8 cellular contexts compared by ENCODE assay signal in the genomic region with DNA sequence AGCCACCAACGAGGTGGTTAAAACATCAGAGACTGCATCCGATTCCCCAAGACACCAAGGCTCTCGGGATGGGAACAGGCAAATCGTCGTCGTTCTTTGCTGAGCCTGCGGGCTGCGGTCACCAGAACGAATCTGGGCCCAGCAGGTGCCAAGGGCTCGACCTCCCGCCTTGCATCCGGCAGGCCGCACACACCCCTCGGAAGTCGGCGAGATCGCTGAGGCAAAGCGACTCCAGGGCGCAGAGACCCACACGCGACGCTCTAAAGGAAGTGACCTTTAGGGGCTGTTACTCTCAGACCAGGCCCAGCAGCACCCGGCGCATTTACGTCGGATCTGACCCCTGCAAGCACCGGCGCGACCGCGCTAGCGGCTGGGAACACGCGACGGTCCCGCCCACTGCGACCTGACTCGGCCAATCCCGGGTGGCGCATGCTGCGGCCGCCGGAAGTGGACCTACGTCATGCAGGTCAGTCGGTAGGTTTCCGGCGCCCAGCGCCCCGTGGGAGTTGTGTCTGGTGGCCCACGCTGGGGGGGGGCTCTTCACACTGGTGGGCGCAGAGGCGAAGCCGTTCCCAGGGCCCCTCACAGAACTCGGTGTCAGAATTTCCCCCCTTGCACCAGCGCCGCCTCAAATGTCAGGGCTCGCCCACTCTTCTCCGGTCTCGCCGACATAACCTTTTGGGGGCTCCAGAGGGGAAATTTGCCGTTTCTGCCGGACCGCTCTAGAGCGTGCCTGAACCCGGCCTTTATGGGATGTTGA. TPM values are rescaled to one million over a fixed set of nuclear protein-coding genes. Genes with fewer than 3 reads are reported as not detected.
DNase-seq lines count a peak whose midpoint lies in the region; ATAC-seq and TF ChIP-seq lines count a peak whose summit lies in the region.

No MANE protein-coding gene starts in this region.

- 84 to 85% methylated on average over 63 to 65 of the region's 65 CpGs for WGBS in endodermal cell (ENCODE audit: insufficient coverage in 1 of 2, insufficient read length in 1 of 2), 2 experiments

- no peak overlapping the region for H3K9ac ChIP-seq in endodermal cell (ENCODE audit: extremely low read depth, low read length, poor library complexity, severe bottlenecking)

- peak; percentile 87 for TF ChIP-seq POLR2A in GM19099 (IDR thresholded peaks at IDR 0.05; ENCODE audit: extremely low read depth, insufficient read length, low read depth)

- no peaks in the 10 kb centered on the region for H3K9me3 Mint-ChIP-seq in activated CD8-positive, alpha-beta memory T cell treated with anti-CD3 and anti-CD28 coated beads, Interleukin-2, amount 10 ng/mL, durations not matched to agents 7 days and 5 days (ENCODE audit: low read depth)
- peaks cover 17% of the 10 kb centered on the region for H3K9me3 Mint-ChIP-seq in endodermal cell

- no peaks in the 10 kb centered on the region for H3K4me1 ChIP-seq in endodermal cell (ENCODE audit: control insufficient read depth, insufficient read depth, low read length)

- no peak overlapping the region for H3K4me3 ChIP-seq in endodermal cell (ENCODE audit: low read length)

- no peak overlapping the region for H3K27ac ChIP-seq in endodermal cell (ENCODE audit: low read depth, low read length)

- DNase-seq in Ammon's horn (ENCODE audit: low spot score) = peak; percentile 98
- peak; percentile 84 for DNase-seq in NCI-H82 treated with DMSO at 0.1 percent for 48 hours (lab: John Stamatoyannopoulos, UW; ENCODE audit: unreplicated experiment)
- DNase-seq in activated CD8-positive, alpha-beta memory T cell treated with anti-CD3 and anti-CD28 coated beads, Interleukin-2, amount 10 ng/mL, durations not matched to agents 7 days and 5 days = peak; percentile 94
- peak; percentile 52 for DNase-seq in endodermal cell
- DNase-seq in middle frontal gyrus (ENCODE audit: extremely low spot score, low spot score) = peak; percentile 96
- DNase-seq in stimulated activated CD8-positive, alpha-beta memory T cell treated with anti-CD3 and anti-CD28 coated beads, Interleukin-7, amount 100 ng/mL, for 1 hour (ENCODE audit: low read depth in 2 of 2) = peak; percentile 62 to 66

- peak overlapping the region; percentile 87 for H3K4me3 Mint-ChIP-seq in activated CD8-positive, alpha-beta memory T cell treated with anti-CD3 and anti-CD28 coated beads, Interleukin-2, amount 10 ng/mL, durations not matched to agents 7 days and 5 days
- peak overlapping the region; percentile 48 for H3K4me3 Mint-ChIP-seq in endodermal cell

- peak; percentile 90 for ATAC-seq in HG03439 (IDR thresholded peaks at IDR 0.05; ENCODE audit: unreplicated experiment)
- ATAC-seq in activated CD8-positive, alpha-beta memory T cell treated with anti-CD3 and anti-CD28 coated beads, Interleukin-2, amount 10 ng/mL, durations not matched to agents 7 days and 5 days = peak; percentile 87

- H3K4me1 Mint-ChIP-seq in activated CD8-positive, alpha-beta memory T cell treated with anti-CD3 and anti-CD28 coated beads, Interleukin-2, amount 10 ng/mL, durations not matched to agents 7 days and 5 days = peaks cover 45% of the 10 kb centered on the region
- no peaks in the 10 kb centered on the region for H3K4me1 Mint-ChIP-seq in endodermal cell

- no peaks in the 10 kb centered on the region for H3K9me3 ChIP-seq in endodermal cell (ENCODE audit: control insufficient read depth, low read length)

- no peaks in the 10 kb centered on the region for H3K27me3 ChIP-seq in endodermal cell (ENCODE audit: control insufficient read depth, insufficient read depth, low read length, poor library complexity, severe bottlenecking)

- no peak for TF ChIP-seq CTCF in endodermal cell (conservative IDR thresholded peaks at IDR 0.05)

- CTCF ChIA-PET in activated CD8-positive, alpha-beta memory T cell treated with anti-CD3 and anti-CD28 coated beads, Interleukin-2, amount 10 ng/mL, durations not matched to agents 7 days and 5 days (lab: Charles Lee) = interaction anchor here (1.5 to 2.4 kb wide), 3 partner anchors 13 to 21 kb away, joined by 4 to 6 read pairs (median 4); partner anchors contain the start of gene TNFRSF9

- peak overlapping the region; percentile 97 for H3K27ac Mint-ChIP-seq in activated CD8-positive, alpha-beta memory T cell treated with anti-CD3 and anti-CD28 coated beads, Interleukin-2, amount 10 ng/mL, durations not matched to agents 7 days and 5 days
- no peak overlapping the region for H3K27ac Mint-ChIP-seq in endodermal cell

- H3K36me3 ChIP-seq in endodermal cell (ENCODE audit: control insufficient read depth, insufficient read depth, low read length) = no peaks in the 10 kb centered on the region

- peaks cover 5% of the 10 kb centered on the region for H3K36me3 Mint-ChIP-seq in activated CD8-positive, alpha-beta memory T cell treated with anti-CD3 and anti-CD28 coated beads, Interleukin-2, amount 10 ng/mL, durations not matched to agents 7 days and 5 days
- H3K36me3 Mint-ChIP-seq in endodermal cell (ENCODE audit: low read depth) = no peaks in the 10 kb centered on the region

- no peaks in the 10 kb centered on the region for H3K27me3 Mint-ChIP-seq in activated CD8-positive, alpha-beta memory T cell treated with anti-CD3 and anti-CD28 coated beads, Interleukin-2, amount 10 ng/mL, durations not matched to agents 7 days and 5 days
- H3K27me3 Mint-ChIP-seq in endodermal cell (ENCODE audit: insufficient read depth) = no peaks in the 10 kb centered on the region

RNA-seq across cellular contexts. Expression of gene PARK7, which starts 7.5 kb away (rescaled TPM):
- 100 to 1,000 TPM; 310 to 434 TPM for total RNA-seq in activated CD8-positive, alpha-beta memory T cell treated with anti-CD3 and anti-CD28 coated beads, Interleukin-2, amount 10 ng/mL, durations not matched to agents 7 days and 5 days
- total RNA-seq in endodermal cell = 100 to 1,000 TPM; 304 to 378 TPM
- polyA plus RNA-seq in endodermal cell (2013, experiment 1 of 2) = 288 TPM
- polyA plus RNA-seq in endodermal cell (2013, experiment 2 of 2) = 280 TPM

RNA-seq across cellular contexts. Expression of gene TNFRSF9, which starts 13.4 kb away (rescaled TPM):
- total RNA-seq in activated CD8-positive, alpha-beta memory T cell treated with anti-CD3 and anti-CD28 coated beads, Interleukin-2, amount 10 ng/mL, durations not matched to agents 7 days and 5 days = 10 to 100 TPM; 19.2 to 68.1 TPM
- not detected for total RNA-seq in endodermal cell
- polyA plus RNA-seq in endodermal cell (2013, experiment 1 of 2) = not detected
- not detected for polyA plus RNA-seq in endodermal cell (2013, experiment 2 of 2)

Comparison
In these comparisons a context has a peak if more than half of its experiments do, and no peak if none do; other contexts are left out.
1. RNA of gene TNFRSF9, which starts 13.4 kb away (total RNA-seq): 19.2 to 68.1 TPM in activated CD8-positive, alpha-beta memory T cell treated with anti-CD3 and anti-CD28 coated beads, Interleukin-2, amount 10 ng/mL, durations not matched to agents 7 days and 5 days; not detected in endodermal cell; every median in the first group is over 10 times any median in the second.
2. Peak in every context shown above with its lines, with median percentiles within 50 percentile points of each other: DNase-seq.